In the genomic region with DNA sequence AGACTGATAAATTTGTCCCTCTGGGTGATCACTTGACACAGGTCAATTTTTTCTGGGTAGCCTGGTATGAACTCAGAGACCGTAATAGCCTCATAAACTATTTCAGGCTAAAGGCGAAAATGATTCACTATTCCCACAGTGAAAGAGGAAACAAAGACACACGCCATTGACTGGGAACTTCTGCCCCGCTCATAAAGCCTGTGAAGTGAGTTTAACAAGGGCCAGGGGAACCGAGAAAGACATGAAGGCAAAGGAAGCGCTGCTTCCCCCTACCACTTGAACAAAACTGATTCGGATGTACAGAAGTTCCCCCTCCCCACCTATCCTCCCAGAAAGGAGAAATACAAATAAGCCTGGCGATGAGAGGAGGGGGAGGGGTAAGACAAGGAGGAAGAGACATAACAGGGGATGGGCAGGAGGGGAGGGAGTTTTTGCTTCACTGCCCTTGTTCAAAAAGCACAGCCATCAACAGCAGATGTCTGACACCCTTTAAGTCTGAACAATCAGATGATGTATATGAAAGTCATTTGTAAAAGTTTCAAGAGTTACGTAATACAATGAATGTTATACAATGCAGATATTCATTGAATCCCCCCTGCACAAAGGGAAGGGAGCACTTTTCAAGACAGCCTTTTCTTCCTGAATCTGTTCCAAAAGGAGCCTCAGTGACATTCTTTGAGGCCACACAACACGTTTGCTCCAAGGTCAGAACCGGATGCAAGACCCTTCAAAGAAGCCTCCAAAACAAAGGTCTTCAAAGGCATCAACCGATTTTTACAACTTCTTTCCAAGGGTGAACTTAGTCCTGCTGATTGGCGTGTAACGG, we compare ENCODE assay signal across 8 cellular contexts. TPM values are rescaled to one million over a fixed set of nuclear protein-coding genes. Genes with fewer than 3 reads are reported as not detected.
DNase-seq lines count a peak whose midpoint lies in the region; ATAC-seq and TF ChIP-seq lines count a peak whose summit lies in the region.

No MANE protein-coding gene starts in this region.

- no peak for TF ChIP-seq POLR2A in erythroblast (IDR thresholded peaks at IDR 0.05; ENCODE audit: low read length)

- H3K4me1 Mint-ChIP-seq in naive B cell, result peaks cover 33 to 60% (median 44%) of the 10 kb centered on the region in 3 donors

- H3K9me3 Mint-ChIP-seq in naive B cell, result peaks cover 0 to 4% (median 0%) of the 10 kb centered on the region in 7 donors

- H3K27ac Mint-ChIP-seq in naive B cell, result peak overlapping the region; percentile 91 to 99 (median 98)

- H3K27me3 Mint-ChIP-seq in naive B cell, result no peaks in the 10 kb centered on the region

- intact Hi-C loops in Right ventricle myocardium inferior (cut with DNase I), result no loop called here
- intact Hi-C loops in cardiac septum (cut with DNase I), result loop anchor here (10.0 kb wide), 1 partner anchor 400 kb away; a partner anchor contains a TSS

- H3K4me3 Mint-ChIP-seq in naive B cell, result peak overlapping the region; percentile 81 to 97 (median 95)

- H3K36me3 Mint-ChIP-seq in naive B cell, result no peaks in the 10 kb centered on the region

- DNase-seq in Right ventricle myocardium inferior (ENCODE audit: missing footprints) (no peak), cardiac septum (ENCODE audit: low spot score) (no peak), NOMO-1 treated with dmso at 0.1 percent for 144 hours (lab: John Stamatoyannopoulos, UW; ENCODE audit: unreplicated experiment) (peak; percentile 94), erythroblast (lab: John Stamatoyannopoulos, UW) (peak; percentile 48 to 73), naive B cell (peak; percentile 87), HuH-7.5 (ENCODE audit: low spot score) (no peak)
- no peak for DNase-seq in activated CD8-positive, alpha-beta memory T cell treated with anti-CD3 and anti-CD28 coated beads for 24 hours

- ATAC-seq in Right ventricle myocardium inferior (peak; percentile 70), HG02763 (IDR thresholded peaks at IDR 0.05; ENCODE audit: unreplicated experiment) (peak; percentile 78), naive B cell (ENCODE audit: low read depth in 2 of 2) (peak; percentile 74 to 78)

RNA-seq across cellular contexts. Expression of a gene that starts 0.7 kb away (rescaled TPM):
- total RNA-seq in Right ventricle myocardium inferior, result 4.4 TPM
- total RNA-seq in cardiac septum, result 9.8 TPM
- polyA plus RNA-seq in naive B cell (ENCODE audit: low read depth in 6 of 6), result 10 to 100 TPM; 21.3 to 50.9 (median 28.0) TPM

Comparison
In these comparisons a context has a peak if more than half of its experiments do, and no peak if none do; other contexts are left out.
1. DNase-seq: peak in NOMO-1 treated with dmso at 0.1 percent for 144 hours (single experiment), erythroblast (2 of 2) and naive B cell (single experiment); none in Right ventricle myocardium inferior (single experiment), cardiac septum (single experiment), HuH-7.5 (single experiment) and activated CD8-positive, alpha-beta memory T cell treated with anti-CD3 and anti-CD28 coated beads for 24 hours (single experiment).
2. Peak in every context shown above with its lines, with median percentiles within 50 percentile points of each other: ATAC-seq.